21 cellular contexts compared by ENCODE assay signal in genomic region chr2:118459425-118459824, GRCh38.
"Had no signal": no experiment of that assay in that cellular context is flagged by ENCODE, and none has a peak within 500 bp of the region (broad histone marks: within the 10 kb centered on the region; RNA-seq: fewer than 3 reads in every experiment).

No MANE protein-coding gene starts in this region.

- H3K36me3 ChIP-seq: breast epithelium, gastroesophageal sphincter, left lung, neutrophil, tibial artery, uterus had no signal

- DNase-seq: activated CD4-positive, alpha-beta T cell treated with anti-CD3 and anti-CD28 coated beads, Interleukin-2, amount 10 ng/mL, durations not matched to agents 24 days and 14 days; activated CD4-positive, CD25-positive, alpha-beta regulatory T cell; activated CD8-positive, alpha-beta memory T cell treated with anti-CD3 and anti-CD28 coated beads for 24 hours; activated naive CD4-positive, alpha-beta T cell treated with anti-CD3 and anti-CD28 coated beads for 36 hours; activated naive CD8-positive, alpha-beta T cell treated with anti-CD3 and anti-CD28 coated beads, Interleukin-2, amount 50 U/mL, for 24 hours; activated T-cell treated with anti-CD3 and anti-CD28 coated beads for 4 hours; aorta; cerebellar nuclear complex; effector memory CD4-positive, alpha-beta T cell; islet precursor cell; left lung; stimulated activated CD4-positive, alpha-beta T cell treated with anti-CD3 and anti-CD28 coated beads, Interleukin-2, amount 100 ng/mL, for 48 hours; stimulated activated naive B cell treated with anti-CD40 and anti-IgM and Interleukin-4, amounts not matched to agents 10 μg/mL and 1 μg/mL and 100 μg/mL, for 72 hours; tibial artery; uterus had no signal

- H2AFZ ChIP-seq: parathyroid adenoma had no signal

- H3K27me3 Mint-ChIP-seq: dendritic cell treated with granulocyte-macrophage colony-stimulating factor and Interleukin-4, amounts not matched to agents 40 ng/mL and 50 ng/mL, for 4 days had no signal

- H3K4me1 Mint-ChIP-seq: activated CD4-positive, alpha-beta T cell treated with anti-CD3 and anti-CD28 coated beads, Interleukin-2, amount 10 ng/mL, durations not matched to agents 24 days and 14 days; activated naive CD8-positive, alpha-beta T cell treated with anti-CD3 and anti-CD28 coated beads, Interleukin-2, amount 50 U/mL, for 24 hours; activated T-helper 17 cell treated with anti-CD3 and anti-CD28 coated beads, Interleukin-2, amount 50 U/mL, for 72 hours; stimulated activated naive B cell treated with anti-CD40 and anti-IgM and Interleukin-4, amounts not matched to agents 10 μg/mL and 1 μg/mL and 100 μg/mL, for 72 hours had no signal

- H3K27me3 ChIP-seq: left lung, neutrophil, uterus had no signal

- H3K4me3 Mint-ChIP-seq: activated CD4-positive, alpha-beta T cell treated with anti-CD3 and anti-CD28 coated beads, Interleukin-2, amount 10 ng/mL, durations not matched to agents 24 days and 14 days; activated naive CD4-positive, alpha-beta T cell treated with anti-CD3 and anti-CD28 coated beads for 36 hours; activated naive CD8-positive, alpha-beta T cell treated with anti-CD3 and anti-CD28 coated beads, Interleukin-2, amount 50 U/mL, for 24 hours; activated T-helper 17 cell treated with anti-CD3 and anti-CD28 coated beads, Interleukin-2, amount 50 U/mL, for 72 hours; dendritic cell treated with granulocyte-macrophage colony-stimulating factor and Interleukin-4, amounts not matched to agents 40 ng/mL and 50 ng/mL, for 4 days; stimulated activated naive B cell treated with anti-CD40 and anti-IgM and Interleukin-4, amounts not matched to agents 10 μg/mL and 1 μg/mL and 100 μg/mL, for 72 hours had no signal

- H3K27ac ChIP-seq: breast epithelium, gastroesophageal sphincter, left lung, neutrophil, parathyroid adenoma, tibial artery, uterus had no signal

- H3K9ac ChIP-seq: parathyroid adenoma had no signal

- H3K4me3 ChIP-seq: breast epithelium, gastroesophageal sphincter, left lung, tibial artery, uterus had no signal

- ATAC-seq: activated naive CD8-positive, alpha-beta T cell treated with anti-CD3 and anti-CD28 coated beads, Interleukin-2, amount 50 U/mL, for 24 hours; activated T-helper 17 cell treated with anti-CD3 and anti-CD28 coated beads, Interleukin-2, amount 50 U/mL, for 72 hours; gastroesophageal sphincter; left lung; stimulated activated naive B cell treated with anti-CD40 and anti-IgM and Interleukin-4, amounts not matched to agents 10 μg/mL and 1 μg/mL and 100 μg/mL, for 72 hours had no signal

- H3K27ac Mint-ChIP-seq: activated CD4-positive, alpha-beta T cell treated with anti-CD3 and anti-CD28 coated beads, Interleukin-2, amount 10 ng/mL, durations not matched to agents 24 days and 14 days; activated naive CD4-positive, alpha-beta T cell treated with anti-CD3 and anti-CD28 coated beads for 36 hours; activated naive CD8-positive, alpha-beta T cell treated with anti-CD3 and anti-CD28 coated beads, Interleukin-2, amount 50 U/mL, for 24 hours; activated T-helper 17 cell treated with anti-CD3 and anti-CD28 coated beads, Interleukin-2, amount 50 U/mL, for 72 hours; dendritic cell treated with granulocyte-macrophage colony-stimulating factor and Interleukin-4, amounts not matched to agents 40 ng/mL and 50 ng/mL, for 4 days; stimulated activated naive B cell treated with anti-CD40 and anti-IgM and Interleukin-4, amounts not matched to agents 10 μg/mL and 1 μg/mL and 100 μg/mL, for 72 hours had no signal

- H3K9me3 Mint-ChIP-seq: activated CD4-positive, alpha-beta T cell treated with anti-CD3 and anti-CD28 coated beads, Interleukin-2, amount 10 ng/mL, durations not matched to agents 24 days and 14 days; activated naive CD4-positive, alpha-beta T cell treated with anti-CD3 and anti-CD28 coated beads for 36 hours; activated naive CD8-positive, alpha-beta T cell treated with anti-CD3 and anti-CD28 coated beads, Interleukin-2, amount 50 U/mL, for 24 hours; activated T-helper 17 cell treated with anti-CD3 and anti-CD28 coated beads, Interleukin-2, amount 50 U/mL, for 72 hours; dendritic cell treated with granulocyte-macrophage colony-stimulating factor and Interleukin-4, amounts not matched to agents 40 ng/mL and 50 ng/mL, for 4 days; stimulated activated naive B cell treated with anti-CD40 and anti-IgM and Interleukin-4, amounts not matched to agents 10 μg/mL and 1 μg/mL and 100 μg/mL, for 72 hours had no signal

- H3K4me1 ChIP-seq: breast epithelium, gastroesophageal sphincter, left lung, parathyroid adenoma, tibial artery, uterus had no signal

- H3K36me3 Mint-ChIP-seq: stimulated activated naive B cell treated with anti-CD40 and anti-IgM and Interleukin-4, amounts not matched to agents 10 μg/mL and 1 μg/mL and 100 μg/mL, for 72 hours had no signal

- H3K9me3 ChIP-seq: breast epithelium, gastroesophageal sphincter, left lung, neutrophil, tibial artery, uterus had no signal

- H3K79me2 ChIP-seq: parathyroid adenoma had no signal
